In genomic region chr5:96648023-96648422, GRCh38 we compare ENCODE assay signal across 9 cellular contexts. TPM values are rescaled to one million over a fixed set of nuclear protein-coding genes. Genes with fewer than 3 reads are reported as not detected.
A peak's percentile ranks its signal among the peaks of the same experiment; 100 is the strongest.
DNase-seq lines count a peak whose midpoint lies in the region; ATAC-seq and TF ChIP-seq lines count a peak whose summit lies in the region.
"Had no signal": no experiment of that assay in that cellular context is flagged by ENCODE, and none has a peak within 500 bp of the region (broad histone marks: within the 10 kb centered on the region; RNA-seq: fewer than 3 reads in every experiment).

No MANE protein-coding gene starts in this region.

- TF ChIP-seq CTCF in transverse colon (IDR thresholded peaks at IDR 0.05): no peak

- no peak overlapping the region for H3K4me2 ChIP-seq in GM23248 (ENCODE audit: unreplicated experiment)

- no peak for TF ChIP-seq POLR2A in transverse colon (IDR thresholded peaks at IDR 0.05)

- in situ Hi-C loops in transverse colon (cut with MboI; ENCODE audit: low pct_ligation_motif_present in 1 of 4, low pct_unique_long_range_greater_than_20kb in 1 of 4, low sequenced_read_pairs in 3 of 4): no loop called here
- in situ Hi-C loops in GM23248 (cut with MboI): no loop called here

- intact Hi-C loops in transverse colon (cut with DNase I; ENCODE audit: low total_unique reads) (no loop called here), right cardiac atrium (cut with DNase I) (no loop called here)

- ATAC-seq in GM19351 (IDR thresholded peaks at IDR 0.05; ENCODE audit: unreplicated experiment) (peak; percentile 90), HG02798 (IDR thresholded peaks at IDR 0.05; ENCODE audit: poor library complexity, unreplicated experiment) (peak; percentile 69), right cardiac atrium (no peak)

- H2AFZ ChIP-seq in GM23248: no peak overlapping the region

- H3K9me2 ChIP-seq in GM23248 (ENCODE audit: insufficient read depth): no peaks in the 10 kb centered on the region

- H3K4me1 ChIP-seq in transverse colon (peaks cover 4 to 33% (median 24%) of the 10 kb centered on the region in 4 donors), right cardiac atrium (ENCODE audit: control insufficient read depth, insufficient read depth, low read length) (no peaks in the 10 kb centered on the region), GM23248 (ENCODE audit: insufficient read depth) (peaks cover 19% of the 10 kb centered on the region)

- H3K27me3 ChIP-seq in transverse colon: no peaks in the 10 kb centered on the region
- no peaks in the 10 kb centered on the region for H3K27me3 ChIP-seq in right cardiac atrium (ENCODE audit: control insufficient read depth, insufficient read depth)
- H3K27me3 ChIP-seq in GM23248 (replicated peaks; ENCODE audit: insufficient read depth): no peaks in the 10 kb centered on the region
- H3K27me3 ChIP-seq: SJCRH30 had no signal

- H3K9me3 ChIP-seq in transverse colon (no peaks in the 10 kb centered on the region), right cardiac atrium (ENCODE audit: control insufficient read depth, low read length) (no peaks in the 10 kb centered on the region), GM23248 (ENCODE audit: low read depth) (no peaks in the 10 kb centered on the region)
- H3K9me3 ChIP-seq: SJCRH30 had no signal

- H3K9ac ChIP-seq in GM23248: no peak overlapping the region

- DNase-seq in MV-4-11 (lab: John Stamatoyannopoulos, UW): peak; percentile 88
- no peak for DNase-seq in transverse colon
- DNase-seq in mucosa of gallbladder (ENCODE audit: low spot score): no peak
- DNase-seq in right cardiac atrium: no peak
- no peak for DNase-seq in GM23248
- DNase-seq: activated CD4-positive, alpha-beta memory T cell treated with anti-CD3 and anti-CD28 coated beads, Interleukin-2, amount 10 ng/mL, durations not matched to agents 7 days and 5 days; SJCRH30 had no signal

- no peaks in the 10 kb centered on the region for H3K79me2 ChIP-seq in GM23248 (ENCODE audit: insufficient read depth)

- no peaks in the 10 kb centered on the region for H3K36me3 ChIP-seq in transverse colon
- no peaks in the 10 kb centered on the region for H3K36me3 ChIP-seq in GM23248 (ENCODE audit: low read depth)
- H3K36me3 ChIP-seq: SJCRH30 had no signal

- TF ChIP-seq EP300 in transverse colon (IDR thresholded peaks at IDR 0.05; ENCODE audit: low read depth): no peak

- H4K20me1 ChIP-seq in GM23248 (ENCODE audit: insufficient read depth): no peaks in the 10 kb centered on the region

- H3K27ac ChIP-seq in transverse colon: peak overlapping the region; percentile 24 to 83 (median 66)
- no peak overlapping the region for H3K27ac ChIP-seq in right cardiac atrium (ENCODE audit: low read length)
- no peak overlapping the region for H3K27ac ChIP-seq in GM23248
- H3K27ac ChIP-seq: SJCRH30 had no signal

- peaks cover 18% of the 10 kb centered on the region for H3F3A ChIP-seq in GM23248 (ENCODE audit: insufficient read depth)

- H3K4me3 ChIP-seq in transverse colon (no peak overlapping the region), right cardiac atrium (ENCODE audit: low read length) (no peak overlapping the region), GM23248 (no peak overlapping the region)
- H3K4me3 ChIP-seq: SJCRH30 had no signal

RNA-seq across cellular contexts. Expression of gene CAST, which starts 14.2 kb away (rescaled TPM):
- total RNA-seq in transverse colon (100 to 1,000 TPM; 237 to 556 (median 335) TPM), mucosa of gallbladder (173 TPM), right cardiac atrium (100 to 1,000 TPM; 445 to 594 (median 567) TPM)
- polyA plus RNA-seq in right cardiac atrium (222 TPM), GM23248 (2016; fragmentation: Nextera tagmentation; extraction: Ambion mirVana) (188 and 196 TPM in 2 replicates)
- total RNA-seq in GM23248 (2014; rRNA removed; shearing (Covaris generic)): 150 and 179 TPM in 2 replicates

Comparison
In these comparisons a context has a peak if more than half of its experiments do, and no peak if none do; other contexts are left out.
1. ATAC-seq: peak in GM19351 (single experiment) and HG02798 (single experiment); none in right cardiac atrium (0 of 2).
2. H3K27ac ChIP-seq: peak in transverse colon (4 of 4); none in right cardiac atrium (single experiment) and GM23248 (single experiment).